1 cellular context compared by ENCODE assay signal in the genomic region with DNA sequence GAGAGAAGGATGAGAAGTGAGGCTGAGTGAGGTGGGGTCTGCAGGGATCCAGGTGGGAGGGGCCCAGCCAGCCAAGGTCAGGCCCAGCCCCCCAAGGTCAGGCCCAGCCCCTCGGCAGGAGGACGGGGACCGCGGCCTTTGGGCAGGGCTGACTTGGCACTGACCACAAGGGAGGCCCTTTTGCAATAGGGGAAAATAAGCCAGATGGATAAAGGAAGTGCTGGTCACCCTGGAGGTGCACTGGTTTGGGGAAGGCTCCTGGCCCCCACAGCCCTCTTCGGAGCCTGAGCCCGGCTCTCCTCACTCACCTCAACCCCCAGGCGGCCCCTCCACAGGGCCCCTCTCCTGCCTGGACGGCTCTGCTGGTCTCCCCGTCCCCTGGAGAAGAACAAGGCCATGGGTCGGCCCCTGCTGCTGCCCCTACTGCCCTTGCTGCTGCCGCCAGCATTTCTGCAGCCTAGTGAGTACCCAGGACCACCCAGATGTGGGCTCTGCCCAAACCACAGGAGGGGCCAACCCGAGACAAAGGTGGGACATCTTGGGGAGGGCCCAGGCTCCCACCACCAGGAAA.
TF ChIP-seq lines count a peak whose summit lies in the region.

A gene (plus strand): TSS at position 227 of the 571 bp plus-strand sequence. CDS start 170 bp downstream, at position 397.

TF ChIP-seq in GM23338, 12 proteins besides CTCF, POLR2A, EP300 and RAD21 (continued from another document):
- TF ChIP-seq CREB1 (CRISPR knock-in tag; IDR thresholded peaks at IDR 0.05; ENCODE audit: low read depth) = no peak
- TF ChIP-seq JUNB (IDR thresholded peaks at IDR 0.05; ENCODE audit: unreplicated experiment) = no peak
- TF ChIP-seq, protein P1, sequence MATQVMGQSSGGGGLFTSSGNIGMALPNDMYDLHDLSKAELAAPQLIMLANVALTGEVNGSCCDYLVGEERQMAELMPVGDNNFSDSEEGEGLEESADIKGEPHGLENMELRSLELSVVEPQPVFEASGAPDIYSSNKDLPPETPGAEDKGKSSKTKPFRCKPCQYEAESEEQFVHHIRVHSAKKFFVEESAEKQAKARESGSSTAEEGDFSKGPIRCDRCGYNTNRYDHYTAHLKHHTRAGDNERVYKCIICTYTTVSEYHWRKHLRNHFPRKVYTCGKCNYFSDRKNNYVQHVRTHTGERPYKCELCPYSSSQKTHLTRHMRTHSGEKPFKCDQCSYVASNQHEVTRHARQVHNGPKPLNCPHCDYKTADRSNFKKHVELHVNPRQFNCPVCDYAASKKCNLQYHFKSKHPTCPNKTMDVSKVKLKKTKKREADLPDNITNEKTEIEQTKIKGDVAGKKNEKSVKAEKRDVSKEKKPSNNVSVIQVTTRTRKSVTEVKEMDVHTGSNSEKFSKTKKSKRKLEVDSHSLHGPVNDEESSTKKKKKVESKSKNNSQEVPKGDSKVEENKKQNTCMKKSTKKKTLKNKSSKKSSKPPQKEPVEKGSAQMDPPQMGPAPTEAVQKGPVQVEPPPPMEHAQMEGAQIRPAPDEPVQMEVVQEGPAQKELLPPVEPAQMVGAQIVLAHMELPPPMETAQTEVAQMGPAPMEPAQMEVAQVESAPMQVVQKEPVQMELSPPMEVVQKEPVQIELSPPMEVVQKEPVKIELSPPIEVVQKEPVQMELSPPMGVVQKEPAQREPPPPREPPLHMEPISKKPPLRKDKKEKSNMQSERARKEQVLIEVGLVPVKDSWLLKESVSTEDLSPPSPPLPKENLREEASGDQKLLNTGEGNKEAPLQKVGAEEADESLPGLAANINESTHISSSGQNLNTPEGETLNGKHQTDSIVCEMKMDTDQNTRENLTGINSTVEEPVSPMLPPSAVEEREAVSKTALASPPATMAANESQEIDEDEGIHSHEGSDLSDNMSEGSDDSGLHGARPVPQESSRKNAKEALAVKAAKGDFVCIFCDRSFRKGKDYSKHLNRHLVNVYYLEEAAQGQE (IDR thresholded peaks at IDR 0.05; ENCODE audit: unreplicated experiment) = no peak
- TF ChIP-seq STAT1 (IDR thresholded peaks at IDR 0.05; ENCODE audit: unreplicated experiment) = no peak
- TF ChIP-seq, protein P2, sequence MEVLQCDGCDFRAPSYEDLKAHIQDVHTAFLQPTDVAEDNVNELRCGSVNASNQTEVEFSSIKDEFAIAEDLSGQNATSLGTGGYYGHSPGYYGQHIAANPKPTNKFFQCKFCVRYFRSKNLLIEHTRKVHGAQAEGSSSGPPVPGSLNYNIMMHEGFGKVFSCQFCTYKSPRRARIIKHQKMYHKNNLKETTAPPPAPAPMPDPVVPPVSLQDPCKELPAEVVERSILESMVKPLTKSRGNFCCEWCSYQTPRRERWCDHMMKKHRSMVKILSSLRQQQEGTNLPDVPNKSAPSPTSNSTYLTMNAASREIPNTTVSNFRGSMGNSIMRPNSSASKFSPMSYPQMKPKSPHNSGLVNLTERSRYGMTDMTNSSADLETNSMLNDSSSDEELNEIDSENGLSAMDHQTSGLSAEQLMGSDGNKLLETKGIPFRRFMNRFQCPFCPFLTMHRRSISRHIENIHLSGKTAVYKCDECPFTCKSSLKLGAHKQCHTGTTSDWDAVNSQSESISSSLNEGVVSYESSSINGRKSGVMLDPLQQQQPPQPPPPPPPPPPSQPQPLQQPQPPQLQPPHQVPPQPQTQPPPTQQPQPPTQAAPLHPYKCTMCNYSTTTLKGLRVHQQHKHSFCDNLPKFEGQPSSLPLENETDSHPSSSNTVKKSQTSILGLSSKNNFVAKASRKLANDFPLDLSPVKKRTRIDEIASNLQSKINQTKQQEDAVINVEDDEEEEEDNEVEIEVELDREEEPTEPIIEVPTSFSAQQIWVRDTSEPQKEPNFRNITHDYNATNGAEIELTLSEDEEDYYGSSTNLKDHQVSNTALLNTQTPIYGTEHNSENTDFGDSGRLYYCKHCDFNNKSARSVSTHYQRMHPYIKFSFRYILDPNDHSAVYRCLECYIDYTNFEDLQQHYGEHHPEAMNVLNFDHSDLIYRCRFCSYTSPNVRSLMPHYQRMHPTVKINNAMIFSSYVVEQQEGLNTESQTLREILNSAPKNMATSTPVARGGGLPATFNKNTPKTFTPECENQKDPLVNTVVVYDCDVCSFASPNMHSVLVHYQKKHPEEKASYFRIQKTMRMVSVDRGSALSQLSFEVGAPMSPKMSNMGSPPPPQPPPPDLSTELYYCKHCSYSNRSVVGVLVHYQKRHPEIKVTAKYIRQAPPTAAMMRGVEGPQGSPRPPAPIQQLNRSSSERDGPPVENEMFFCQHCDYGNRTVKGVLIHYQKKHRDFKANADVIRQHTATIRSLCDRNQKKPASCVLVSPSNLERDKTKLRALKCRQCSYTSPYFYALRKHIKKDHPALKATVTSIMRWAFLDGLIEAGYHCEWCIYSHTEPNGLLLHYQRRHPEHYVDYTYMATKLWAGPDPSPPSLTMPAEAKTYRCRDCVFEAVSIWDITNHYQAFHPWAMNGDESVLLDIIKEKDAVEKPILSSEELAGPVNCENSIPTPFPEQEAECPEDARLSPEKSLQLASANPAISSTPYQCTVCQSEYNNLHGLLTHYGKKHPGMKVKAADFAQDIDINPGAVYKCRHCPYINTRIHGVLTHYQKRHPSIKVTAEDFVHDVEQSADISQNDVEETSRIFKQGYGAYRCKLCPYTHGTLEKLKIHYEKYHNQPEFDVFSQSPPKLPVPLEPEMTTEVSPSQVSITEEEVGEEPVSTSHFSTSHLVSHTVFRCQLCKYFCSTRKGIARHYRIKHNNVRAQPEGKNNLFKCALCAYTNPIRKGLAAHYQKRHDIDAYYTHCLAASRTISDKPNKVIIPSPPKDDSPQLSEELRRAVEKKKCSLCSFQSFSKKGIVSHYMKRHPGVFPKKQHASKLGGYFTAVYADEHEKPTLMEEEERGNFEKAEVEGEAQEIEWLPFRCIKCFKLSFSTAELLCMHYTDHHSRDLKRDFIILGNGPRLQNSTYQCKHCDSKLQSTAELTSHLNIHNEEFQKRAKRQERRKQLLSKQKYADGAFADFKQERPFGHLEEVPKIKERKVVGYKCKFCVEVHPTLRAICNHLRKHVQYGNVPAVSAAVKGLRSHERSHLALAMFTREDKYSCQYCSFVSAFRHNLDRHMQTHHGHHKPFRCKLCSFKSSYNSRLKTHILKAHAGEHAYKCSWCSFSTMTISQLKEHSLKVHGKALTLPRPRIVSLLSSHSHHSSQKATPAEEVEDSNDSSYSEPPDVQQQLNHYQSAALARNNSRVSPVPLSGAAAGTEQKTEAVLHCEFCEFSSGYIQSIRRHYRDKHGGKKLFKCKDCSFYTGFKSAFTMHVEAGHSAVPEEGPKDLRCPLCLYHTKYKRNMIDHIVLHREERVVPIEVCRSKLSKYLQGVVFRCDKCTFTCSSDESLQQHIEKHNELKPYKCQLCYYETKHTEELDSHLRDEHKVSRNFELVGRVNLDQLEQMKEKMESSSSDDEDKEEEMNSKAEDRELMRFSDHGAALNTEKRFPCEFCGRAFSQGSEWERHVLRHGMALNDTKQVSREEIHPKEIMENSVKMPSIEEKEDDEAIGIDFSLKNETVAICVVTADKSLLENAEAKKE (CRISPR knock-in tag; IDR thresholded peaks at IDR 0.05) = no peak
- TF ChIP-seq EZH2 (IDR thresholded peaks at IDR 0.05; ENCODE audit: low read depth, unreplicated experiment) = no peak
- no peak for TF ChIP-seq POLR2AphosphoS5 (IDR thresholded peaks at IDR 0.05; ENCODE audit: low read depth)
- TF ChIP-seq, protein P3, sequence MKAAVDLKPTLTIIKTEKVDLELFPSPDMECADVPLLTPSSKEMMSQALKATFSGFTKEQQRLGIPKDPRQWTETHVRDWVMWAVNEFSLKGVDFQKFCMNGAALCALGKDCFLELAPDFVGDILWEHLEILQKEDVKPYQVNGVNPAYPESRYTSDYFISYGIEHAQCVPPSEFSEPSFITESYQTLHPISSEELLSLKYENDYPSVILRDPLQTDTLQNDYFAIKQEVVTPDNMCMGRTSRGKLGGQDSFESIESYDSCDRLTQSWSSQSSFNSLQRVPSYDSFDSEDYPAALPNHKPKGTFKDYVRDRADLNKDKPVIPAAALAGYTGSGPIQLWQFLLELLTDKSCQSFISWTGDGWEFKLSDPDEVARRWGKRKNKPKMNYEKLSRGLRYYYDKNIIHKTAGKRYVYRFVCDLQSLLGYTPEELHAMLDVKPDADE (IDR thresholded peaks at IDR 0.05) = no peak
- TF ChIP-seq ZNF114 (CRISPR knock-in tag; IDR thresholded peaks at IDR 0.05) = no peak
- TF ChIP-seq NANOG (IDR thresholded peaks at IDR 0.05; ENCODE audit: borderline replicate concordance) = no peak
- no peak for TF ChIP-seq EZH2phosphoT487 (IDR thresholded peaks at IDR 0.05; ENCODE audit: unreplicated experiment)
